ENCODE assay signal across 2 cellular contexts in genomic region chr3:9791127-9791526, GRCh38.
TF ChIP-seq lines count a peak whose summit lies in the region.

No MANE protein-coding gene starts in this region.

TF ChIP-seq in IMR-90, 13 proteins besides CTCF, POLR2A, EP300 and RAD21:
- TF ChIP-seq MAZ (IDR thresholded peaks at IDR 0.05; ENCODE audit: borderline replicate concordance, low read depth, low read length), result no peak
- TF ChIP-seq MXI1 (IDR thresholded peaks at IDR 0.05; ENCODE audit: borderline replicate concordance, low read depth, low read length), result no peak
- no peak for TF ChIP-seq BHLHE40 (IDR thresholded peaks at IDR 0.05; ENCODE audit: low read depth, low read length)
- TF ChIP-seq MAFK (IDR thresholded peaks at IDR 0.05; ENCODE audit: low read depth, low read length), result no peak
- no peak for TF ChIP-seq CEBPB (IDR thresholded peaks at IDR 0.05; ENCODE audit: low read depth, low read length)
TF ChIP-seq in IMR-90: peak in this region for 0.

TF ChIP-seq in neural cell, 6 proteins besides CTCF, POLR2A, EP300 and RAD21:
- no peak for TF ChIP-seq MXI1 (conservative IDR thresholded peaks at IDR 0.05; ENCODE audit: poor library complexity, severe bottlenecking)
- no peak for TF ChIP-seq TAF1 (IDR thresholded peaks at IDR 0.05; ENCODE audit: low read depth)
- TF ChIP-seq SMC3 (conservative IDR thresholded peaks at IDR 0.05; ENCODE audit: poor library complexity), result no peak
- no peak for TF ChIP-seq EZH2 (IDR thresholded peaks at IDR 0.05; ENCODE audit: borderline replicate concordance, insufficient read depth, low read length, poor library complexity, severe bottlenecking)
- TF ChIP-seq, protein P1, sequence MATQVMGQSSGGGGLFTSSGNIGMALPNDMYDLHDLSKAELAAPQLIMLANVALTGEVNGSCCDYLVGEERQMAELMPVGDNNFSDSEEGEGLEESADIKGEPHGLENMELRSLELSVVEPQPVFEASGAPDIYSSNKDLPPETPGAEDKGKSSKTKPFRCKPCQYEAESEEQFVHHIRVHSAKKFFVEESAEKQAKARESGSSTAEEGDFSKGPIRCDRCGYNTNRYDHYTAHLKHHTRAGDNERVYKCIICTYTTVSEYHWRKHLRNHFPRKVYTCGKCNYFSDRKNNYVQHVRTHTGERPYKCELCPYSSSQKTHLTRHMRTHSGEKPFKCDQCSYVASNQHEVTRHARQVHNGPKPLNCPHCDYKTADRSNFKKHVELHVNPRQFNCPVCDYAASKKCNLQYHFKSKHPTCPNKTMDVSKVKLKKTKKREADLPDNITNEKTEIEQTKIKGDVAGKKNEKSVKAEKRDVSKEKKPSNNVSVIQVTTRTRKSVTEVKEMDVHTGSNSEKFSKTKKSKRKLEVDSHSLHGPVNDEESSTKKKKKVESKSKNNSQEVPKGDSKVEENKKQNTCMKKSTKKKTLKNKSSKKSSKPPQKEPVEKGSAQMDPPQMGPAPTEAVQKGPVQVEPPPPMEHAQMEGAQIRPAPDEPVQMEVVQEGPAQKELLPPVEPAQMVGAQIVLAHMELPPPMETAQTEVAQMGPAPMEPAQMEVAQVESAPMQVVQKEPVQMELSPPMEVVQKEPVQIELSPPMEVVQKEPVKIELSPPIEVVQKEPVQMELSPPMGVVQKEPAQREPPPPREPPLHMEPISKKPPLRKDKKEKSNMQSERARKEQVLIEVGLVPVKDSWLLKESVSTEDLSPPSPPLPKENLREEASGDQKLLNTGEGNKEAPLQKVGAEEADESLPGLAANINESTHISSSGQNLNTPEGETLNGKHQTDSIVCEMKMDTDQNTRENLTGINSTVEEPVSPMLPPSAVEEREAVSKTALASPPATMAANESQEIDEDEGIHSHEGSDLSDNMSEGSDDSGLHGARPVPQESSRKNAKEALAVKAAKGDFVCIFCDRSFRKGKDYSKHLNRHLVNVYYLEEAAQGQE (IDR thresholded peaks at IDR 0.05; ENCODE audit: borderline replicate concordance), result no peak
- TF ChIP-seq POLR2AphosphoS5 (IDR thresholded peaks at IDR 0.05), result no peak
